Comparison of ENCODE assay signal across 1 cellular context in genomic region chr16:22206013-22206846, GRCh38.
TF ChIP-seq lines count a peak whose summit lies in the region.

EEF2K (plus strand) TSS chr16:22206278; CDS start chr16:22225730, 19,452 bp downstream.

TF ChIP-seq in GM12878, 131 proteins besides CTCF, POLR2A, EP300 and RAD21 (continued from another document and continues in another):
- TF ChIP-seq MEF2A (IDR thresholded peaks at IDR 0.05; ENCODE audit: insufficient read depth, low read depth, low read length) = 0 out of 2 replicates have a peak, but pooled peaks have one; percentile 23
- no peak for TF ChIP-seq SP1 (IDR thresholded peaks at IDR 0.05; ENCODE audit: low read depth, low read length)
- peak; percentile 85 for TF ChIP-seq TCF12 (IDR thresholded peaks at IDR 0.05; ENCODE audit: low read depth, low read length)
- 0 out of 2 replicates have a peak, but pooled peaks have one; percentile 57 for TF ChIP-seq POLR2AphosphoS2 (IDR thresholded peaks at IDR 0.05; ENCODE audit: low read depth, low read length)
- TF ChIP-seq NKRF (conservative IDR thresholded peaks at IDR 0.05) = peak; percentile 58
- no peak for TF ChIP-seq YBX1 (IDR thresholded peaks at IDR 0.05)
- TF ChIP-seq, protein P1, sequence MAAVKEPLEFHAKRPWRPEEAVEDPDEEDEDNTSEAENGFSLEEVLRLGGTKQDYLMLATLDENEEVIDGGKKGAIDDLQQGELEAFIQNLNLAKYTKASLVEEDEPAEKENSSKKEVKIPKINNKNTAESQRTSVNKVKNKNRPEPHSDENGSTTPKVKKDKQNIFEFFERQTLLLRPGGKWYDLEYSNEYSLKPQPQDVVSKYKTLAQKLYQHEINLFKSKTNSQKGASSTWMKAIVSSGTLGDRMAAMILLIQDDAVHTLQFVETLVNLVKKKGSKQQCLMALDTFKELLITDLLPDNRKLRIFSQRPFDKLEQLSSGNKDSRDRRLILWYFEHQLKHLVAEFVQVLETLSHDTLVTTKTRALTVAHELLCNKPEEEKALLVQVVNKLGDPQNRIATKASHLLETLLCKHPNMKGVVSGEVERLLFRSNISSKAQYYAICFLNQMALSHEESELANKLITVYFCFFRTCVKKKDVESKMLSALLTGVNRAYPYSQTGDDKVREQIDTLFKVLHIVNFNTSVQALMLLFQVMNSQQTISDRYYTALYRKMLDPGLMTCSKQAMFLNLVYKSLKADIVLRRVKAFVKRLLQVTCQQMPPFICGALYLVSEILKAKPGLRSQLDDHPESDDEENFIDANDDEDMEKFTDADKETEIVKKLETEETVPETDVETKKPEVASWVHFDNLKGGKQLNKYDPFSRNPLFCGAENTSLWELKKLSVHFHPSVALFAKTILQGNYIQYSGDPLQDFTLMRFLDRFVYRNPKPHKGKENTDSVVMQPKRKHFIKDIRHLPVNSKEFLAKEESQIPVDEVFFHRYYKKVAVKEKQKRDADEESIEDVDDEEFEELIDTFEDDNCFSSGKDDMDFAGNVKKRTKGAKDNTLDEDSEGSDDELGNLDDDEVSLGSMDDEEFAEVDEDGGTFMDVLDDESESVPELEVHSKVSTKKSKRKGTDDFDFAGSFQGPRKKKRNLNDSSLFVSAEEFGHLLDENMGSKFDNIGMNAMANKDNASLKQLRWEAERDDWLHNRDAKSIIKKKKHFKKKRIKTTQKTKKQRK (IDR thresholded peaks at IDR 0.05; ENCODE audit: low read depth, low read length) = no peak
- peak; percentile 42; the same call in 1 of the 2 replicates for TF ChIP-seq ZBED1 (IDR thresholded peaks at IDR 0.05; ENCODE audit: borderline replicate concordance)
- TF ChIP-seq E2F4 (IDR thresholded peaks at IDR 0.05; ENCODE audit: low read depth, low read length) = no peak
- no peak for TF ChIP-seq MYB (IDR thresholded peaks at IDR 0.05; ENCODE audit: borderline replicate concordance, low read depth, low read length)
- TF ChIP-seq, protein P2, sequence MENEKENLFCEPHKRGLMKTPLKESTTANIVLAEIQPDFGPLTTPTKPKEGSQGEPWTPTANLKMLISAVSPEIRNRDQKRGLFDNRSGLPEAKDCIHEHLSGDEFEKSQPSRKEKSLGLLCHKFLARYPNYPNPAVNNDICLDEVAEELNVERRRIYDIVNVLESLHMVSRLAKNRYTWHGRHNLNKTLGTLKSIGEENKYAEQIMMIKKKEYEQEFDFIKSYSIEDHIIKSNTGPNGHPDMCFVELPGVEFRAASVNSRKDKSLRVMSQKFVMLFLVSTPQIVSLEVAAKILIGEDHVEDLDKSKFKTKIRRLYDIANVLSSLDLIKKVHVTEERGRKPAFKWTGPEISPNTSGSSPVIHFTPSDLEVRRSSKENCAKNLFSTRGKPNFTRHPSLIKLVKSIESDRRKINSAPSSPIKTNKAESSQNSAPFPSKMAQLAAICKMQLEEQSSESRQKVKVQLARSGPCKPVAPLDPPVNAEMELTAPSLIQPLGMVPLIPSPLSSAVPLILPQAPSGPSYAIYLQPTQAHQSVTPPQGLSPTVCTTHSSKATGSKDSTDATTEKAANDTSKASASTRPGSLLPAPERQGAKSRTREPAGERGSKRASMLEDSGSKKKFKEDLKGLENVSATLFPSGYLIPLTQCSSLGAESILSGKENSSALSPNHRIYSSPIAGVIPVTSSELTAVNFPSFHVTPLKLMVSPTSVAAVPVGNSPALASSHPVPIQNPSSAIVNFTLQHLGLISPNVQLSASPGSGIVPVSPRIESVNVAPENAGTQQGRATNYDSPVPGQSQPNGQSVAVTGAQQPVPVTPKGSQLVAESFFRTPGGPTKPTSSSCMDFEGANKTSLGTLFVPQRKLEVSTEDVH (IDR thresholded peaks at IDR 0.05; ENCODE audit: low read depth, partially characterized antibody) = no peak
- TF ChIP-seq, protein P3, sequence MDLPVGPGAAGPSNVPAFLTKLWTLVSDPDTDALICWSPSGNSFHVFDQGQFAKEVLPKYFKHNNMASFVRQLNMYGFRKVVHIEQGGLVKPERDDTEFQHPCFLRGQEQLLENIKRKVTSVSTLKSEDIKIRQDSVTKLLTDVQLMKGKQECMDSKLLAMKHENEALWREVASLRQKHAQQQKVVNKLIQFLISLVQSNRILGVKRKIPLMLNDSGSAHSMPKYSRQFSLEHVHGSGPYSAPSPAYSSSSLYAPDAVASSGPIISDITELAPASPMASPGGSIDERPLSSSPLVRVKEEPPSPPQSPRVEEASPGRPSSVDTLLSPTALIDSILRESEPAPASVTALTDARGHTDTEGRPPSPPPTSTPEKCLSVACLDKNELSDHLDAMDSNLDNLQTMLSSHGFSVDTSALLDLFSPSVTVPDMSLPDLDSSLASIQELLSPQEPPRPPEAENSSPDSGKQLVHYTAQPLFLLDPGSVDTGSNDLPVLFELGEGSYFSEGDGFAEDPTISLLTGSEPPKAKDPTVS (IDR thresholded peaks at IDR 0.05; ENCODE audit: low read depth, low read length) = no peak
- TF ChIP-seq MLLT1 (IDR thresholded peaks at IDR 0.05) = 0 out of 2 replicates have a peak, but pooled peaks have one; percentile 27
- no peak for TF ChIP-seq CHD4 (IDR thresholded peaks at IDR 0.05)
- no peak; a peak in 1 of 3 replicates for TF ChIP-seq EGR1 (IDR thresholded peaks at IDR 0.05; ENCODE audit: borderline replicate concordance in 1 of 2, low read depth in 2 of 2, low read length in 2 of 2)
- TF ChIP-seq, protein P4, sequence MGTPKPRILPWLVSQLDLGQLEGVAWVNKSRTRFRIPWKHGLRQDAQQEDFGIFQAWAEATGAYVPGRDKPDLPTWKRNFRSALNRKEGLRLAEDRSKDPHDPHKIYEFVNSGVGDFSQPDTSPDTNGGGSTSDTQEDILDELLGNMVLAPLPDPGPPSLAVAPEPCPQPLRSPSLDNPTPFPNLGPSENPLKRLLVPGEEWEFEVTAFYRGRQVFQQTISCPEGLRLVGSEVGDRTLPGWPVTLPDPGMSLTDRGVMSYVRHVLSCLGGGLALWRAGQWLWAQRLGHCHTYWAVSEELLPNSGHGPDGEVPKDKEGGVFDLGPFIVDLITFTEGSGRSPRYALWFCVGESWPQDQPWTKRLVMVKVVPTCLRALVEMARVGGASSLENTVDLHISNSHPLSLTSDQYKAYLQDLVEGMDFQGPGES (IDR thresholded peaks at IDR 0.05) = no peak
- TF ChIP-seq, protein P5, sequence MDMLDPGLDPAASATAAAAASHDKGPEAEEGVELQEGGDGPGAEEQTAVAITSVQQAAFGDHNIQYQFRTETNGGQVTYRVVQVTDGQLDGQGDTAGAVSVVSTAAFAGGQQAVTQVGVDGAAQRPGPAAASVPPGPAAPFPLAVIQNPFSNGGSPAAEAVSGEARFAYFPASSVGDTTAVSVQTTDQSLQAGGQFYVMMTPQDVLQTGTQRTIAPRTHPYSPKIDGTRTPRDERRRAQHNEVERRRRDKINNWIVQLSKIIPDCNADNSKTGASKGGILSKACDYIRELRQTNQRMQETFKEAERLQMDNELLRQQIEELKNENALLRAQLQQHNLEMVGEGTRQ (IDR thresholded peaks at IDR 0.05; ENCODE audit: borderline replicate concordance, low read depth, low read length) = peak; percentile 61
- no peak for TF ChIP-seq BRCA1 (IDR thresholded peaks at IDR 0.05; ENCODE audit: low read depth, low read length)
- no peak for TF ChIP-seq KDM1A (IDR thresholded peaks at IDR 0.05; ENCODE audit: borderline replicate concordance)
- peak; percentile 64 for TF ChIP-seq GABPA (IDR thresholded peaks at IDR 0.05; ENCODE audit: low read depth)
- TF ChIP-seq BACH1 (IDR thresholded peaks at IDR 0.05; ENCODE audit: borderline replicate concordance) = no peak; the same call in none of the 2 replicates
- no peak for TF ChIP-seq FOXM1 (IDR thresholded peaks at IDR 0.05; ENCODE audit: low read depth, low read length)
- no peak for TF ChIP-seq PBX3 (IDR thresholded peaks at IDR 0.05; ENCODE audit: insufficient replicate concordance, low read depth, low read length)
- no peak for TF ChIP-seq IRF5 (IDR thresholded peaks at IDR 0.05; ENCODE audit: borderline replicate concordance)
- TF ChIP-seq BMI1 (IDR thresholded peaks at IDR 0.05; ENCODE audit: borderline replicate concordance) = no peak
- TF ChIP-seq SIX5 (IDR thresholded peaks at IDR 0.05; ENCODE audit: low read depth, low read length, severe bottlenecking) = no peak
- no peak for TF ChIP-seq NFXL1 (IDR thresholded peaks at IDR 0.05; ENCODE audit: borderline replicate concordance)
- no peak for TF ChIP-seq TARDBP (IDR thresholded peaks at IDR 0.05; ENCODE audit: borderline replicate concordance)
- no peak for TF ChIP-seq CBFB (IDR thresholded peaks at IDR 0.05; ENCODE audit: low read depth)
- TF ChIP-seq RB1 (IDR thresholded peaks at IDR 0.05; ENCODE audit: borderline replicate concordance) = no peak; the same call in 1 of the 2 replicates
- TF ChIP-seq HDAC6 (IDR thresholded peaks at IDR 0.05; ENCODE audit: unreplicated experiment) = peak; percentile 35
- TF ChIP-seq, protein P6, sequence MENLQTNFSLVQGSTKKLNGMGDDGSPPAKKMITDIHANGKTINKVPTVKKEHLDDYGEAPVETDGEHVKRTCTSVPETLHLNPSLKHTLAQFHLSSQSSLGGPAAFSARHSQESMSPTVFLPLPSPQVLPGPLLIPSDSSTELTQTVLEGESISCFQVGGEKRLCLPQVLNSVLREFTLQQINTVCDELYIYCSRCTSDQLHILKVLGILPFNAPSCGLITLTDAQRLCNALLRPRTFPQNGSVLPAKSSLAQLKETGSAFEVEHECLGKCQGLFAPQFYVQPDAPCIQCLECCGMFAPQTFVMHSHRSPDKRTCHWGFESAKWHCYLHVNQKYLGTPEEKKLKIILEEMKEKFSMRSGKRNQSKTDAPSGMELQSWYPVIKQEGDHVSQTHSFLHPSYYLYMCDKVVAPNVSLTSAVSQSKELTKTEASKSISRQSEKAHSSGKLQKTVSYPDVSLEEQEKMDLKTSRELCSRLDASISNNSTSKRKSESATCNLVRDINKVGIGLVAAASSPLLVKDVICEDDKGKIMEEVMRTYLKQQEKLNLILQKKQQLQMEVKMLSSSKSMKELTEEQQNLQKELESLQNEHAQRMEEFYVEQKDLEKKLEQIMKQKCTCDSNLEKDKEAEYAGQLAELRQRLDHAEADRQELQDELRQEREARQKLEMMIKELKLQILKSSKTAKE (IDR thresholded peaks at IDR 0.05; ENCODE audit: low read depth, poor library complexity, severe bottlenecking) = no peak
- peak; percentile 54; the same call in 1 of the 2 replicates for TF ChIP-seq ZNF217 (IDR thresholded peaks at IDR 0.05)
- peak; percentile 92 to 97 for TF ChIP-seq BHLHE40 (IDR thresholded peaks at IDR 0.05; ENCODE audit: borderline replicate concordance in 1 of 2, low read depth in 2 of 2, low read length in 1 of 2)
- peak; percentile 49; the same call in 1 of the 2 replicates for TF ChIP-seq TAF1 (IDR thresholded peaks at IDR 0.05; ENCODE audit: borderline replicate concordance, low read depth, low read length)
- no peak for TF ChIP-seq CREM (IDR thresholded peaks at IDR 0.05; ENCODE audit: low read depth)
- TF ChIP-seq NRF1 (conservative IDR thresholded peaks at IDR 0.05; ENCODE audit: low read depth, low read length) = no peak
- no peak for TF ChIP-seq EZH2 (IDR thresholded peaks at IDR 0.05; ENCODE audit: borderline replicate concordance, control insufficient read depth, low read depth, low read length)
- no peak for TF ChIP-seq ZNF384 (IDR thresholded peaks at IDR 0.05; ENCODE audit: borderline replicate concordance, low read depth, low read length)
- peak; percentile 53 to 78; a peak in 3 of 4 replicates for TF ChIP-seq IKZF2 (IDR thresholded peaks at IDR 0.05)
